ENCODE assay signal across 25 cellular contexts in genomic region chr12:91853350-91854127, GRCh38.
"Had no signal": no experiment of that assay in that cellular context is flagged by ENCODE, and none has a peak within 500 bp of the region (broad histone marks: within the 10 kb centered on the region; RNA-seq: fewer than 3 reads in every experiment).

No MANE protein-coding gene starts in this region.

- H3K27ac Mint-ChIP-seq: activated B cell treated with CpG ODN at 0.5 μM for 24 hours; activated CD8-positive, alpha-beta memory T cell treated with anti-CD3 and anti-CD28 coated beads, Interleukin-2, amount 10 ng/mL, durations not matched to agents 7 days and 5 days; activated CD8-positive, alpha-beta T cell treated with anti-CD3 and anti-CD28 coated beads for 36 hours; activated naive CD4-positive, alpha-beta T cell treated with anti-CD3 and anti-CD28 coated beads, Interleukin-2, amount 50 U/mL, for 24 hours; activated T-helper 2 cell treated with anti-CD3 and anti-CD28 coated beads, Interferon-gamma antibody, Interleukin-2, Interleukin-4, amounts not matched to agents 10 μg/mL and 5 μg/mL and 100 μg/mL, durations not matched to agents 14 hours and 24 hours and 36 hours; nephron progenitor cell; stimulated activated effector memory CD8-positive, alpha-beta T cell treated with anti-CD3 and anti-CD28 coated beads, Interleukin-12 subunit alpha, Interleukin-12 subunit beta, amount 100 ng/mL, for 72 hours had no signal

- H3K4me1 ChIP-seq: foreskin keratinocyte, lower lobe of right lung, parathyroid adenoma, psoas muscle had no signal

- H3K9ac ChIP-seq: parathyroid adenoma had no signal

- H3K4me1 Mint-ChIP-seq: activated B cell treated with CpG ODN at 0.5 μM for 24 hours, nephron progenitor cell had no signal

- H3K4me3 ChIP-seq: esophagus muscularis mucosa, heart left ventricle, lower lobe of right lung, mucosa of descending colon, psoas muscle, sigmoid colon had no signal

- H3K9me3 ChIP-seq: esophagus muscularis mucosa, heart left ventricle, lower lobe of right lung, mucosa of descending colon, psoas muscle, sigmoid colon had no signal

- DNase-seq: activated B cell treated with CpG ODN at 0.5 μM for 24 hours; activated CD4-positive, alpha-beta T cell treated with anti-CD3 and anti-CD28 coated beads, Interleukin-2, amount 50 U/mL, for 1 hour; activated CD8-positive, alpha-beta memory T cell treated with anti-CD3 and anti-CD28 coated beads, Interleukin-2, amount 10 ng/mL, durations not matched to agents 7 days and 5 days; activated CD8-positive, alpha-beta T cell treated with anti-CD3 and anti-CD28 coated beads for 36 hours; activated T-cell treated with anti-CD3 and anti-CD28 coated beads, Interleukin-2, amount 50 U/mL, for 48 hours; anterior cingulate cortex; dermis blood vessel endothelial cell; effector CD4-positive, alpha-beta T cell; foreskin keratinocyte; heart left ventricle; hypothalamus; immature natural killer cell; lower lobe of right lung; mucosa of descending colon; nephron progenitor cell; psoas muscle; sigmoid colon; small intestine; stimulated activated CD4-positive, alpha-beta T cell treated with anti-CD3 and anti-CD28 coated beads, Interleukin-4, amount 100 ng/mL, for 24 hours; trophoblast cell had no signal

- H3K9me3 Mint-ChIP-seq: activated B cell treated with CpG ODN at 0.5 μM for 24 hours; activated CD8-positive, alpha-beta T cell treated with anti-CD3 and anti-CD28 coated beads for 36 hours; activated naive CD4-positive, alpha-beta T cell treated with anti-CD3 and anti-CD28 coated beads, Interleukin-2, amount 50 U/mL, for 24 hours; activated T-helper 2 cell treated with anti-CD3 and anti-CD28 coated beads, Interferon-gamma antibody, Interleukin-2, Interleukin-4, amounts not matched to agents 10 μg/mL and 5 μg/mL and 100 μg/mL, durations not matched to agents 14 hours and 24 hours and 36 hours; immature natural killer cell; nephron progenitor cell; stimulated activated effector memory CD8-positive, alpha-beta T cell treated with anti-CD3 and anti-CD28 coated beads, Interleukin-12 subunit alpha, Interleukin-12 subunit beta, amount 100 ng/mL, for 72 hours had no signal

- H3K79me2 ChIP-seq: parathyroid adenoma had no signal

- H3K27me3 ChIP-seq: esophagus muscularis mucosa, foreskin keratinocyte, heart left ventricle, sigmoid colon had no signal

- H2AFZ ChIP-seq: parathyroid adenoma had no signal

- ATAC-seq: activated CD8-positive, alpha-beta memory T cell treated with anti-CD3 and anti-CD28 coated beads, Interleukin-2, amount 10 ng/mL, durations not matched to agents 7 days and 5 days; activated CD8-positive, alpha-beta T cell treated with anti-CD3 and anti-CD28 coated beads for 36 hours; foreskin keratinocyte; heart left ventricle; lower lobe of right lung; mucosa of descending colon; psoas muscle; stimulated activated effector memory CD8-positive, alpha-beta T cell treated with anti-CD3 and anti-CD28 coated beads, Interleukin-12 subunit alpha, Interleukin-12 subunit beta, amount 100 ng/mL, for 72 hours had no signal

- H3K27me3 Mint-ChIP-seq: activated B cell treated with CpG ODN at 0.5 μM for 24 hours; activated CD8-positive, alpha-beta memory T cell treated with anti-CD3 and anti-CD28 coated beads, Interleukin-2, amount 10 ng/mL, durations not matched to agents 7 days and 5 days; activated CD8-positive, alpha-beta T cell treated with anti-CD3 and anti-CD28 coated beads for 36 hours; activated naive CD4-positive, alpha-beta T cell treated with anti-CD3 and anti-CD28 coated beads, Interleukin-2, amount 50 U/mL, for 24 hours had no signal

- H3K36me3 ChIP-seq: esophagus muscularis mucosa, heart left ventricle, lower lobe of right lung, sigmoid colon had no signal

- H3K27ac ChIP-seq: foreskin keratinocyte, heart left ventricle, lower lobe of right lung, parathyroid adenoma, psoas muscle had no signal

- H3K4me3 Mint-ChIP-seq: activated B cell treated with CpG ODN at 0.5 μM for 24 hours; activated CD8-positive, alpha-beta memory T cell treated with anti-CD3 and anti-CD28 coated beads, Interleukin-2, amount 10 ng/mL, durations not matched to agents 7 days and 5 days; activated CD8-positive, alpha-beta T cell treated with anti-CD3 and anti-CD28 coated beads for 36 hours; activated naive CD4-positive, alpha-beta T cell treated with anti-CD3 and anti-CD28 coated beads, Interleukin-2, amount 50 U/mL, for 24 hours; nephron progenitor cell; stimulated activated effector memory CD8-positive, alpha-beta T cell treated with anti-CD3 and anti-CD28 coated beads, Interleukin-12 subunit alpha, Interleukin-12 subunit beta, amount 100 ng/mL, for 72 hours had no signal

- H3K36me3 Mint-ChIP-seq: activated CD8-positive, alpha-beta memory T cell treated with anti-CD3 and anti-CD28 coated beads, Interleukin-2, amount 10 ng/mL, durations not matched to agents 7 days and 5 days; activated naive CD4-positive, alpha-beta T cell treated with anti-CD3 and anti-CD28 coated beads, Interleukin-2, amount 50 U/mL, for 24 hours; stimulated activated effector memory CD8-positive, alpha-beta T cell treated with anti-CD3 and anti-CD28 coated beads, Interleukin-12 subunit alpha, Interleukin-12 subunit beta, amount 100 ng/mL, for 72 hours had no signal
